8 cellular contexts compared by ENCODE assay signal in the genomic region with DNA sequence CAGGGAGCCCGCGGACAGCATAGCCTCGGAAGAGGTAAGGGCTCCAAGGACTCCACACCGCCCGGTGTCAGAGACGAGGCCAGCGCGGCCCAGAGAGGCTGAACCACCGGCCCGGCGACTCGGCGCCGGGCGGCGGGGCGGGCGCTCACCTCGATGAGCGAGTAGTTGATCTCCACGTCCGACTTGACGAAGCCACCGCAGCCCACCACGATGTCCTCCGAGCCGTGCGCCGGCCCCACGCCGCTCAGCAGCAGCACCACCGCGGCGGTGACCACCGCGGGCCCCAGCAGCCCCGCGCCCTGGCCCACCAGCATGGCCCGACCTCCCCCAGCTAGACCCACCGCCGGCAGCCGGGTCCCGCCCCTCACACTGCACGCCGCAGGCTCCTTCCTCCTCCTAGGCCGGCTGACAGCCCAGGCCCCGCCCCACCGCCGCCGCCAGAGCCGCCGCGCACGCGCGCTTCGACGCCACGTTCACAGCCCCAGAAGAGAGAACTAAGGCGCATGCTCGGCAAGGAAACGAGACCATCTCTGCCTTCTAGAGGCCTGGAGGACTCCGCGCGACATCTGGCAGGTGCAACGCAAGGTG. TPM values are rescaled to one million over a fixed set of nuclear protein-coding genes. Genes with fewer than 3 reads are reported as not detected.
DNase-seq lines count a peak whose midpoint lies in the region; ATAC-seq, FAIRE-seq and TF ChIP-seq lines count a peak whose summit lies in the region.
"Not testable (repeated sequence)": the region's sequence is repeated elsewhere in the genome, so short reads cannot be mapped to it uniquely, and the experiment has no call there.

A gene with protein sequence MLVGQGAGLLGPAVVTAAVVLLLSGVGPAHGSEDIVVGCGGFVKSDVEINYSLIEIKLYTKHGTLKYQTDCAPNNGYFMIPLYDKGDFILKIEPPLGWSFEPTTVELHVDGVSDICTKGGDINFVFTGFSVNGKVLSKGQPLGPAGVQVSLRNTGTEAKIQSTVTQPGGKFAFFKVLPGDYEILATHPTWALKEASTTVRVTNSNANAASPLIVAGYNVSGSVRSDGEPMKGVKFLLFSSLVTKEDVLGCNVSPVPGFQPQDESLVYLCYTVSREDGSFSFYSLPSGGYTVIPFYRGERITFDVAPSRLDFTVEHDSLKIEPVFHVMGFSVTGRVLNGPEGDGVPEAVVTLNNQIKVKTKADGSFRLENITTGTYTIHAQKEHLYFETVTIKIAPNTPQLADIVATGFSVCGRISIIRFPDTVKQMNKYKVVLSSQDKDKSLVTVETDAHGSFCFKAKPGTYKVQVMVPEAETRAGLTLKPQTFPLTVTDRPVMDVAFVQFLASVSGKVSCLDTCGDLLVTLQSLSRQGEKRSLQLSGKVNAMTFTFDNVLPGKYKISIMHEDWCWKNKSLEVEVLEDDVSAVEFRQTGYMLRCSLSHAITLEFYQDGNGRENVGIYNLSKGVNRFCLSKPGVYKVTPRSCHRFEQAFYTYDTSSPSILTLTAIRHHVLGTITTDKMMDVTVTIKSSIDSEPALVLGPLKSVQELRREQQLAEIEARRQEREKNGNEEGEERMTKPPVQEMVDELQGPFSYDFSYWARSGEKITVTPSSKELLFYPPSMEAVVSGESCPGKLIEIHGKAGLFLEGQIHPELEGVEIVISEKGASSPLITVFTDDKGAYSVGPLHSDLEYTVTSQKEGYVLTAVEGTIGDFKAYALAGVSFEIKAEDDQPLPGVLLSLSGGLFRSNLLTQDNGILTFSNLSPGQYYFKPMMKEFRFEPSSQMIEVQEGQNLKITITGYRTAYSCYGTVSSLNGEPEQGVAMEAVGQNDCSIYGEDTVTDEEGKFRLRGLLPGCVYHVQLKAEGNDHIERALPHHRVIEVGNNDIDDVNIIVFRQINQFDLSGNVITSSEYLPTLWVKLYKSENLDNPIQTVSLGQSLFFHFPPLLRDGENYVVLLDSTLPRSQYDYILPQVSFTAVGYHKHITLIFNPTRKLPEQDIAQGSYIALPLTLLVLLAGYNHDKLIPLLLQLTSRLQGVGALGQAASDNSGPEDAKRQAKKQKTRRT (minus strand): TSS at position 371 of the 588 bp plus-strand sequence. CDS start 57 bp downstream, at position 314.

- H3K4me3 Mint-ChIP-seq in stimulated activated effector memory CD8-positive, alpha-beta T cell treated with anti-CD3 and anti-CD28 coated beads, Interleukin-12 subunit alpha, Interleukin-12 subunit beta, amount 100 ng/mL, for 72 hours = peak within 1 kb of the TSS; percentile 62

- DNase-seq in EL = peak; percentile 6
- DNase-seq in HK-2 (ENCODE audit: unreplicated experiment) = peak; percentile 4
- DNase-seq in WERI-Rb-1 = peak; percentile 92
- peak; percentile 87 to 92 for DNase-seq in heart right ventricle
- DNase-seq in pancreas = peak; percentile 89 to 97 (median 94)
- DNase-seq in stimulated activated effector memory CD8-positive, alpha-beta T cell treated with anti-CD3 and anti-CD28 coated beads, Interleukin-12 subunit alpha, Interleukin-12 subunit beta, amount 100 ng/mL, for 72 hours (ENCODE audit: low spot score in 2 of 2) = peak; percentile 84 to 93

- H3K27ac ChIP-seq in WERI-Rb-1; adipose tissue (ENCODE audit: low read depth, low read length): not testable (repeated sequence)
- peak within 1 kb of the TSS in 8 of 10 donors; percentile 54 to 75 (median 68) for H3K27ac ChIP-seq in heart right ventricle
- peak within 1 kb of the TSS in 1 of 4 donors; percentile 41 for H3K27ac ChIP-seq in pancreas

- not testable (repeated sequence) for TF ChIP-seq CTCF in WERI-Rb-1 (IDR thresholded peaks at IDR 0.05; ENCODE audit: low read depth, low read length); heart right ventricle (IDR thresholded peaks at IDR 0.05); pancreas (IDR thresholded peaks at IDR 0.05)

- FAIRE-seq in pancreas (lab: Jason Lieb, UNC) = not testable (repeated sequence)

- peak within 1 kb of the TSS; percentile 42 for H3K4me3 ChIP-seq in WERI-Rb-1 (ENCODE audit: low read depth, low read length)
- peak within 1 kb of the TSS; percentile 32 to 68 (median 58) for H3K4me3 ChIP-seq in heart right ventricle
- peak within 1 kb of the TSS; percentile 23 to 52 (median 36) for H3K4me3 ChIP-seq in pancreas

- not testable (repeated sequence) for H3K36me3 Mint-ChIP-seq in stimulated activated effector memory CD8-positive, alpha-beta T cell treated with anti-CD3 and anti-CD28 coated beads, Interleukin-12 subunit alpha, Interleukin-12 subunit beta, amount 100 ng/mL, for 72 hours

- H3K9me3 ChIP-seq in WERI-Rb-1 (ENCODE audit: severe bottlenecking); heart right ventricle; pancreas: not testable (repeated sequence)

- not testable (repeated sequence) for H3K27ac Mint-ChIP-seq in stimulated activated effector memory CD8-positive, alpha-beta T cell treated with anti-CD3 and anti-CD28 coated beads, Interleukin-12 subunit alpha, Interleukin-12 subunit beta, amount 100 ng/mL, for 72 hours

- H3K36me3 ChIP-seq in WERI-Rb-1, heart right ventricle, pancreas: not testable (repeated sequence)

- H3K4me1 ChIP-seq in heart right ventricle, pancreas: not testable (repeated sequence)

- ATAC-seq in GM21786 (IDR thresholded peaks at IDR 0.05; ENCODE audit: unreplicated experiment) (peak; percentile 93), heart right ventricle (peak; percentile 97 to 100 (median 99)), pancreas (peak; percentile 91 to 98 (median 96))
- peak; percentile 95 for ATAC-seq in stimulated activated effector memory CD8-positive, alpha-beta T cell treated with anti-CD3 and anti-CD28 coated beads, Interleukin-12 subunit alpha, Interleukin-12 subunit beta, amount 100 ng/mL, for 72 hours

- H3K9me3 Mint-ChIP-seq in stimulated activated effector memory CD8-positive, alpha-beta T cell treated with anti-CD3 and anti-CD28 coated beads, Interleukin-12 subunit alpha, Interleukin-12 subunit beta, amount 100 ng/mL, for 72 hours = not testable (repeated sequence)

- not testable (repeated sequence) for H3K27me3 ChIP-seq in WERI-Rb-1 (ENCODE audit: insufficient read depth, low read depth, severe bottlenecking); heart right ventricle; pancreas

- WGBS in adipose tissue, 3 donors = 0 to 2% (median 0%) methylated on average over 12 to 41 of the region's 66 CpGs
- 0% methylated on average over 33 to 44 of the region's 66 CpGs for WGBS in heart right ventricle, 2 donors
- WGBS in pancreas, 2 donors = 0% methylated on average over 26 to 42 of the region's 66 CpGs

- intact Hi-C loops in heart right ventricle (cut with DNase I); pancreas (cut with DNase I): not testable (repeated sequence)

- not testable (repeated sequence) for H3K4me1 Mint-ChIP-seq in stimulated activated effector memory CD8-positive, alpha-beta T cell treated with anti-CD3 and anti-CD28 coated beads, Interleukin-12 subunit alpha, Interleukin-12 subunit beta, amount 100 ng/mL, for 72 hours

RNA-seq across cellular contexts. Expression of the gene that starts here (rescaled TPM):
- polyA plus RNA-seq in adipose tissue = 100 to 1,000 TPM in 1 of 3 donors, 10 to 100 TPM in 2; 47.8 to 147 (median 53.5) TPM
- total RNA-seq in heart right ventricle = 100 to 1,000 TPM; 127 to 239 (median 186) TPM
- 100 to 1,000 TPM; 106 to 118 TPM for polyA plus RNA-seq in heart right ventricle
- 100 to 1,000 TPM; 193 to 296 (median 209) TPM for total RNA-seq in pancreas
- 100 to 1,000 TPM; 109 to 124 TPM for polyA plus RNA-seq in pancreas

Comparison
In these comparisons a context has a peak if more than half of its experiments do, and no peak if none do; other contexts are left out.
1. DNase-seq: peak in every context shown above with its lines; median percentile 94 in pancreas; 92 in WERI-Rb-1; 90 in heart right ventricle; 88 in stimulated activated effector memory CD8-positive, alpha-beta T cell treated with anti-CD3 and anti-CD28 coated beads, Interleukin-12 subunit alpha, Interleukin-12 subunit beta, amount 100 ng/mL, for 72 hours; 6 in EL; 4 in HK-2.